In the genomic region with DNA sequence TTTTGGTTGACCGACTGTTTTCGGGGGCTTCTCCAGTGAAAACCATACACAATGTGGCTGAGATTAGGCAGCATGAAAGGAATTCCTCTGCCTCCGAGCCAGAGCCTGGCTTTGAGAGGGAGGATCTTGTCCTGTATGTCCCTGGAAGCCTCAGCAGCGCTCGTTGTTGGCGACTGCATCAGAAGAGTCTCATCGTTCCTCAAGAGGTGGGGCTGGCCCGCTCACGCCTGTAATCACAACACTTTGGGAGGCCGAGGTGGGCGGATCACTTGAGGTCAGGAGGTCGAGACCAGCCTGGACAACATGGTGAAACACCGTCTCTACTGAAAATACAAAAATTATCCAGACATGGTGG, we compare ENCODE assay signal across 1 cellular context.
TF ChIP-seq lines count a peak whose summit lies in the region.

No MANE protein-coding gene starts in this region.

TF ChIP-seq in H1, 55 proteins besides CTCF, POLR2A, EP300 and RAD21:
- TF ChIP-seq BRCA1 (IDR thresholded peaks at IDR 0.05; ENCODE audit: low read depth, low read length) (no peak), NRF1 (IDR thresholded peaks at IDR 0.05; ENCODE audit: low read depth, low read length) (no peak), GABPA (IDR thresholded peaks at IDR 0.05; ENCODE audit: borderline replicate concordance, insufficient read depth, low read length) (no peak), BCL11A (IDR thresholded peaks at IDR 0.05; ENCODE audit: low read depth in 2 of 2, low read length in 2 of 2) (no peak), RBBP5 (IDR thresholded peaks at IDR 0.05; ENCODE audit: borderline replicate concordance, low read depth, low read length) (no peak), SP1 (IDR thresholded peaks at IDR 0.05; ENCODE audit: low read depth, low read length) (no peak), FOSL1 (IDR thresholded peaks at IDR 0.05; ENCODE audit: insufficient read depth, low read depth, low read length) (no peak), JUND (IDR thresholded peaks at IDR 0.05; ENCODE audit: low read length) (no peak), RXRA (IDR thresholded peaks at IDR 0.05; ENCODE audit: insufficient read depth, low read depth, low read length) (no peak), YY1 (IDR thresholded peaks at IDR 0.05; ENCODE audit: low read depth, low read length) (no peak), TCF12 (IDR thresholded peaks at IDR 0.05; ENCODE audit: low read depth, low read length) (no peak), TAF1 (IDR thresholded peaks at IDR 0.05; ENCODE audit: low read depth, low read length) (no peak), EGR1 (IDR thresholded peaks at IDR 0.05; ENCODE audit: borderline replicate concordance, low read depth, low read length) (no peak), ZNF274 (IDR thresholded peaks at IDR 0.05; ENCODE audit: borderline replicate concordance, extremely low read depth, low read length) (no peak), SIN3A (conservative IDR thresholded peaks at IDR 0.05 in 1 of 2, IDR thresholded peaks at IDR 0.05 in 1 of 2; ENCODE audit: low read depth in 1 of 2, low read length in 2 of 2) (no peak)
- TF ChIP-seq, protein P1, sequence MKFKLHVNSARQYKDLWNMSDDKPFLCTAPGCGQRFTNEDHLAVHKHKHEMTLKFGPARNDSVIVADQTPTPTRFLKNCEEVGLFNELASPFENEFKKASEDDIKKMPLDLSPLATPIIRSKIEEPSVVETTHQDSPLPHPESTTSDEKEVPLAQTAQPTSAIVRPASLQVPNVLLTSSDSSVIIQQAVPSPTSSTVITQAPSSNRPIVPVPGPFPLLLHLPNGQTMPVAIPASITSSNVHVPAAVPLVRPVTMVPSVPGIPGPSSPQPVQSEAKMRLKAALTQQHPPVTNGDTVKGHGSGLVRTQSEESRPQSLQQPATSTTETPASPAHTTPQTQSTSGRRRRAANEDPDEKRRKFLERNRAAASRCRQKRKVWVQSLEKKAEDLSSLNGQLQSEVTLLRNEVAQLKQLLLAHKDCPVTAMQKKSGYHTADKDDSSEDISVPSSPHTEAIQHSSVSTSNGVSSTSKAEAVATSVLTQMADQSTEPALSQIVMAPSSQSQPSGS (IDR thresholded peaks at IDR 0.05; ENCODE audit: low read length) = no peak
